23 cellular contexts compared by ENCODE assay signal in genomic region chr7:122944682-122945303, GRCh38. TPM values are rescaled to one million over a fixed set of nuclear protein-coding genes. Genes with fewer than 3 reads are reported as not detected.
DNase-seq lines count a peak whose midpoint lies in the region; FAIRE-seq and TF ChIP-seq lines count a peak whose summit lies in the region.
"Had no signal": no experiment of that assay in that cellular context is flagged by ENCODE, and none has a peak within 500 bp of the region (broad histone marks: within the 10 kb centered on the region; RNA-seq: fewer than 3 reads in every experiment).

No MANE protein-coding gene starts in this region.

- H3K27ac ChIP-seq in neural progenitor cell (no peak overlapping the region), Karpas-422 (ENCODE audit: low read length) (no peak overlapping the region)
- H3K27ac ChIP-seq: BLaER1 treated with 17β-estradiol and CSF1 and Interleukin-3, amounts not matched to agents 10 nM and 100 nM had no signal

- no peaks in the 10 kb centered on the region for H3K9me3 Mint-ChIP-seq in neural progenitor cell
- H3K9me3 Mint-ChIP-seq: CD8-positive, alpha-beta T cell had no signal

- H3K36me3 ChIP-seq in neural progenitor cell, result no peaks in the 10 kb centered on the region
- H3K36me3 ChIP-seq in Karpas-422 (ENCODE audit: insufficient read depth, low read length), result no peaks in the 10 kb centered on the region
- H3K36me3 ChIP-seq: BLaER1 treated with 17β-estradiol and CSF1 and Interleukin-3, amounts not matched to agents 10 nM and 100 nM had no signal

- H3K27me3 ChIP-seq in neural progenitor cell (no peaks in the 10 kb centered on the region), Karpas-422 (ENCODE audit: low read length) (no peaks in the 10 kb centered on the region)
- H3K27me3 ChIP-seq: BLaER1 treated with 17β-estradiol and CSF1 and Interleukin-3, amounts not matched to agents 10 nM and 100 nM had no signal

- no peak overlapping the region for H3K4me3 Mint-ChIP-seq in neural progenitor cell
- H3K4me3 Mint-ChIP-seq: CD8-positive, alpha-beta T cell had no signal

- no peaks in the 10 kb centered on the region for H3K79me2 ChIP-seq in neural progenitor cell (ENCODE audit: low read depth)
- no peaks in the 10 kb centered on the region for H3K79me2 ChIP-seq in Karpas-422 (ENCODE audit: low read length)

- no peaks in the 10 kb centered on the region for H3K9me3 ChIP-seq in neural progenitor cell (ENCODE audit: low read depth)
- H3K9me3 ChIP-seq in Karpas-422 (ENCODE audit: low read length), result peaks cover 3% of the 10 kb centered on the region
- H3K9me3 ChIP-seq: BLaER1 treated with 17β-estradiol and CSF1 and Interleukin-3, amounts not matched to agents 10 nM and 100 nM had no signal

- H3K4me1 ChIP-seq in neural progenitor cell (no peaks in the 10 kb centered on the region), Karpas-422 (ENCODE audit: low read length) (no peaks in the 10 kb centered on the region)
- H3K4me1 ChIP-seq: BLaER1 treated with 17β-estradiol and CSF1 and Interleukin-3, amounts not matched to agents 10 nM and 100 nM had no signal

- no peak overlapping the region for H3K9ac ChIP-seq in neural progenitor cell
- H3K9ac ChIP-seq in Karpas-422 (ENCODE audit: low read length), result no peak overlapping the region
- H3K9ac ChIP-seq: BLaER1 treated with 17β-estradiol and CSF1 and Interleukin-3, amounts not matched to agents 10 nM and 100 nM had no signal

- H4K20me1 ChIP-seq in neural progenitor cell (ENCODE audit: low read depth), result no peaks in the 10 kb centered on the region
- no peaks in the 10 kb centered on the region for H4K20me1 ChIP-seq in Karpas-422 (ENCODE audit: insufficient read depth, low read depth, low read length)
- H4K20me1 ChIP-seq: BLaER1 treated with 17β-estradiol and CSF1 and Interleukin-3, amounts not matched to agents 10 nM and 100 nM had no signal

- H3K4me2 ChIP-seq in neural progenitor cell (no peak overlapping the region), Karpas-422 (ENCODE audit: low read depth, low read length, poor library complexity, severe bottlenecking) (no peak overlapping the region)
- H3K4me2 ChIP-seq: BLaER1 treated with 17β-estradiol and CSF1 and Interleukin-3, amounts not matched to agents 10 nM and 100 nM had no signal

- H3K27me3 Mint-ChIP-seq in neural progenitor cell (ENCODE audit: insufficient read depth, low read depth), result no peaks in the 10 kb centered on the region

- H3K4me3 ChIP-seq in epithelial cell of esophagus (ENCODE audit: low read length) (no peak overlapping the region), neural progenitor cell (no peak overlapping the region), Karpas-422 (ENCODE audit: low read length) (no peak overlapping the region)
- H3K4me3 ChIP-seq: BLaER1 treated with 17β-estradiol and CSF1 and Interleukin-3, amounts not matched to agents 10 nM and 100 nM had no signal

- no peaks in the 10 kb centered on the region for H3K9me2 ChIP-seq in Karpas-422 (replicated peaks; ENCODE audit: insufficient read depth, low read length)

- FAIRE-seq in H54 (lab: Jason Lieb, UNC), result no peak
- FAIRE-seq: A204.1, GM12891, H1 had no signal

- TF ChIP-seq POLR2A in H54 (IDR thresholded peaks at IDR 0.05; ENCODE audit: low read depth, low read length), result no peak

- no peak overlapping the region for H2AFZ ChIP-seq in neural progenitor cell (replicated peaks)
- no peak overlapping the region for H2AFZ ChIP-seq in Karpas-422 (ENCODE audit: low read length)

- TF ChIP-seq CTCF in epithelial cell of esophagus (IDR thresholded peaks at IDR 0.05; ENCODE audit: insufficient read depth, low read depth, low read length, missing control alignments) (no peak), neural progenitor cell (IDR thresholded peaks at IDR 0.05) (no peak)

- H3K4me1 Mint-ChIP-seq in neural progenitor cell, result no peaks in the 10 kb centered on the region

- no peak overlapping the region for H3K27ac Mint-ChIP-seq in neural progenitor cell
- H3K27ac Mint-ChIP-seq: CD8-positive, alpha-beta T cell had no signal

- peak; percentile 2 for DNase-seq in HS-5 (ENCODE audit: low read depth)
- peak; percentile 23 for DNase-seq in astrocyte of the hippocampus (ENCODE audit: low read depth, low spot score)
- peak; percentile 29 for DNase-seq in epithelial cell of esophagus (ENCODE audit: low read depth)
- peak; percentile 40 for DNase-seq in iris pigment epithelial cell (ENCODE audit: low read depth)
- no peak for DNase-seq in stimulated activated CD4-positive, alpha-beta T cell treated with anti-CD3 and anti-CD28 coated beads, Interleukin-4, amount 100 ng/mL, for 1 hour
- DNase-seq in H54 (ENCODE audit: insufficient read length, low spot score), result no peak
- DNase-seq in neural progenitor cell (ENCODE audit: low spot score), result no peak
- no peak for DNase-seq in Karpas-422
- DNase-seq: Calu3; CD8-positive, alpha-beta T cell; KG1; NCI-H1417; NCI-H187 treated with DMSO at 0.1 percent for 48 hours; NCI-H226; NCI-H524 treated with DMSO at 0.1 percent for 48 hours; PC-3; RPMI8226; SHP77 treated with DMSO at 0.1 percent for 48 hours had no signal

- no peaks in the 10 kb centered on the region for H3K36me3 Mint-ChIP-seq in neural progenitor cell
- H3K36me3 Mint-ChIP-seq: CD8-positive, alpha-beta T cell had no signal

- H3F3A ChIP-seq in neural progenitor cell (ENCODE audit: low read depth), result no peaks in the 10 kb centered on the region

RNA-seq across cellular contexts. Expression of gene TAS2R16, which starts 50.7 kb away (rescaled TPM):
- total RNA-seq in neural progenitor cell (ENCODE audit: low replicate concordance), result not detected in 2 replicates
- total RNA-seq in Karpas-422 (2014; rRNA removed; shearing (Covaris generic); ENCODE audit: low replicate concordance), result not detected in 2 replicates
- total RNA-seq: Calu3; CD8-positive, alpha-beta T cell; H1; HT-29; PC-3 had no signal

RNA-seq across cellular contexts. Expression of gene CADPS2, which starts 58.5 kb away (rescaled TPM):
- 13.2 and 19.1 TPM in 2 replicates for total RNA-seq in neural progenitor cell (ENCODE audit: low replicate concordance)
- total RNA-seq in Karpas-422 (2014; rRNA removed; shearing (Covaris generic); ENCODE audit: low replicate concordance), result not detected in 2 replicates
- total RNA-seq: CD8-positive, alpha-beta T cell had no signal

Comparison
In these comparisons a context has a peak if more than half of its experiments do, and no peak if none do; other contexts are left out.
1. DNase-seq: peak in HS-5 (single experiment), astrocyte of the hippocampus (single experiment), epithelial cell of esophagus (single experiment) and iris pigment epithelial cell (single experiment); none in stimulated activated CD4-positive, alpha-beta T cell treated with anti-CD3 and anti-CD28 coated beads, Interleukin-4, amount 100 ng/mL, for 1 hour (single experiment), H54 (single experiment), neural progenitor cell (single experiment) and Karpas-422 (single experiment).
2. RNA of gene CADPS2, which starts 58.5 kb away (total RNA-seq): 13.2 to 19.1 TPM in neural progenitor cell; not detected in Karpas-422; every median in the first group is over 10 times any median in the second.